ENCODE assay signal across 31 cellular contexts in genomic region chr16:10107081-10107480, GRCh38.
"Had no signal": no experiment of that assay in that cellular context is flagged by ENCODE, and none has a peak within 500 bp of the region (broad histone marks: within the 10 kb centered on the region; RNA-seq: fewer than 3 reads in every experiment).

No MANE protein-coding gene starts in this region.

- H3K36me3 ChIP-seq: ascending aorta, breast epithelium, cardiac muscle cell, esophagus muscularis mucosa, gastrocnemius medialis, heart left ventricle, WERI-Rb-1 had no signal

- H3K27me3 ChIP-seq: ascending aorta, breast epithelium, cardiac muscle cell, esophagus muscularis mucosa, foreskin keratinocyte, gastrocnemius medialis had no signal

- H3K4me3 ChIP-seq: ascending aorta, breast epithelium, cardiac muscle cell, esophagus muscularis mucosa, gastrocnemius medialis, heart left ventricle had no signal

- H3K27ac ChIP-seq: ascending aorta, breast epithelium, cardiac muscle cell, esophagus muscularis mucosa, foreskin keratinocyte, gastrocnemius medialis, heart left ventricle, WERI-Rb-1 had no signal

- H3K9me3 ChIP-seq: ascending aorta, breast epithelium, esophagus muscularis mucosa, gastrocnemius medialis, heart left ventricle had no signal

- DNase-seq: activated B cell treated with CpG ODN at 0.5 μM for 24 hours; activated CD4-positive, alpha-beta T cell treated with anti-CD3 and anti-CD28 coated beads for 48 hours; activated CD4-positive, alpha-beta T cell treated with anti-CD3 and anti-CD28 coated beads, Interleukin-2, amount 50 U/mL, for 1 hour; activated CD4-positive, alpha-beta T cell treated with anti-CD3 and anti-CD28 coated beads, Interleukin-2, amount 50 U/mL, for 48 hours; activated CD8-positive, alpha-beta memory T cell treated with anti-CD3 and anti-CD28 coated beads, Interleukin-2, amount 10 ng/mL, durations not matched to agents 7 days and 5 days; activated CD8-positive, alpha-beta memory T cell treated with anti-CD3 and anti-CD28 coated beads, Interleukin-2, amount 50 U/mL, for 48 hours; activated CD8-positive, alpha-beta T cell treated with anti-CD3 and anti-CD28 coated beads for 36 hours; activated gamma-delta T cell; activated naive CD4-positive, alpha-beta T cell; activated naive CD4-positive, alpha-beta T cell treated with anti-CD3 and anti-CD28 coated beads, Interleukin-2, amount 10 ng/mL, durations not matched to agents 7 days and 5 days; activated naive CD8-positive, alpha-beta T cell treated with anti-CD3 and anti-CD28 coated beads, Interleukin-2, amount 10 ng/mL, durations not matched to agents 7 days and 5 days; activated T-cell treated with anti-CD3 and anti-CD28 coated beads for 4 hours; activated T-cell treated with anti-CD3 and anti-CD28 coated beads, Interleukin-2, amount 50 U/mL, for 24 hours; activated T-cell treated with anti-CD3 and anti-CD28 coated beads, Interleukin-2, amount 50 U/mL, for 72 hours; cortex of kidney; dermis blood vessel endothelial cell; effector CD4-positive, alpha-beta T cell; effector memory CD8-positive, alpha-beta T cell; erythroblast; foreskin keratinocyte; gastrocnemius medialis; glutamatergic neuron; heart left ventricle; T-helper 1 cell; T-helper 17 cell; T1000; WERI-Rb-1 had no signal

- H3K4me1 ChIP-seq: ascending aorta, breast epithelium, foreskin keratinocyte, gastrocnemius medialis, heart left ventricle had no signal
